Comparison of ENCODE assay signal across 8 cellular contexts in the genomic region with DNA sequence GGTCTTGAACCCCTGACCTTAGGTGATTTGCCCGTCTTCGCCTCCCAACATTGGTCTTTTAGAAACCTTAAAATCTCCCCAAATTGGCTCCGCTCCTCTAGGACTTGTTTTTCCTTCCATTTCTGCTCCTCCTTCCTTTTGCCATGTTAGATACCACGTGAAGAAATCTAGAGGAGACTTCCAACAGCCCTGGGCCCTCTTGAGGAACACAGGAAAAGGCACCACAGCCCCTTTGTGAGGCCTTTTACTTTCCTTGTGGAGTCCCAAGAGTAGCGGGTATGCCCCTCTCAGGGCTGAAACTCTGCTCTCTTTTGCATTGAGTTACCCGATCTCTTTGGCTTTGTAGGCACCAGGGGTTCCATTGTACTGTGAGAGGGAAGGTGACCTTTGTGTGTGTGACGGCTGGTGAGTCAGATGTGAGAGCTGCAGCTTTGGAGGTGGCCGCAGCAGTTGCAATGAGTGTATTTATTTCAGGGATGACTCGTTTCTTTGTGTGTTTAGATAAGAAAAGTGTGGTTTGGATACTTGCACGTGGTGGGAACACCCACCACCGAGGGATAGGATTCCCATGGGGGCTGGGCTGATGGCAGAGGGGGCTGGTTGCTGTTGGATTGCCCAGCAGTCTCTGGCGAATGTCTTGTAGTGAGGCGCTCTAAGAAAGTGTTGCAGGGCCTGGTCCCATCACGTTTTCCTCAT.
DNase-seq lines count a peak whose midpoint lies in the region; FAIRE-seq lines count a peak whose summit lies in the region.

No MANE protein-coding gene starts in this region.

- DNase-seq in A172 (ENCODE audit: low spot score), result peak; percentile 82
- peak; percentile 97 for DNase-seq in H4 (ENCODE audit: low spot score)
- DNase-seq in T1000 (lab: John Stamatoyannopoulos, UW), result peak; percentile 63
- DNase-seq in iPS DF 6.9 (ENCODE audit: low read depth, low spot score), result peak; percentile 41
- no peak for DNase-seq in NCI-H1417 (lab: John Stamatoyannopoulos, UW)
- no peak for DNase-seq in GM19239 (ENCODE audit: insufficient read length, low spot score)
- no peak for DNase-seq in NCI-H2196 treated with DMSO at 0.1 percent for 48 hours (lab: John Stamatoyannopoulos, UW; ENCODE audit: unreplicated experiment)
- DNase-seq in DMS153 (lab: John Stamatoyannopoulos, UW), result no peak

- peaks cover 4% of the 10 kb centered on the region; the same call in 1 of the 2 replicates for H3K4me1 ChIP-seq in iPS DF 6.9 (ENCODE audit: control insufficient read depth, insufficient read depth, low read length)

- no CpG with 5 or more reads among the region's 14 CpGs for WGBS in iPS DF 6.9 (ENCODE audit: insufficient coverage, insufficient read length)

- FAIRE-seq in GM19239 (lab: Jason Lieb, UNC), result no peak

- no peaks in the 10 kb centered on the region for H3K9me3 ChIP-seq in iPS DF 6.9 (ENCODE audit: control insufficient read depth, insufficient read depth, low read length)

- no peak overlapping the region for H3K4me3 ChIP-seq in iPS DF 6.9 (ENCODE audit: low read length)

- H3K36me3 ChIP-seq in iPS DF 6.9 (ENCODE audit: control insufficient read depth, insufficient read depth, low read length), result no peaks in the 10 kb centered on the region

- H3K27me3 ChIP-seq in iPS DF 6.9 (ENCODE audit: control insufficient read depth, insufficient read depth, low read length), result no peaks in the 10 kb centered on the region

- no peak overlapping the region for H3K27ac ChIP-seq in iPS DF 6.9 (ENCODE audit: low read length)

Comparison
In these comparisons a context has a peak if more than half of its experiments do, and no peak if none do; other contexts are left out.
1. DNase-seq: peak in A172 (single experiment), H4 (single experiment), T1000 (single experiment) and iPS DF 6.9 (single experiment); none in NCI-H1417 (0 of 3), GM19239 (single experiment), NCI-H2196 treated with DMSO at 0.1 percent for 48 hours (single experiment) and DMS153 (single experiment).